In the genomic region with DNA sequence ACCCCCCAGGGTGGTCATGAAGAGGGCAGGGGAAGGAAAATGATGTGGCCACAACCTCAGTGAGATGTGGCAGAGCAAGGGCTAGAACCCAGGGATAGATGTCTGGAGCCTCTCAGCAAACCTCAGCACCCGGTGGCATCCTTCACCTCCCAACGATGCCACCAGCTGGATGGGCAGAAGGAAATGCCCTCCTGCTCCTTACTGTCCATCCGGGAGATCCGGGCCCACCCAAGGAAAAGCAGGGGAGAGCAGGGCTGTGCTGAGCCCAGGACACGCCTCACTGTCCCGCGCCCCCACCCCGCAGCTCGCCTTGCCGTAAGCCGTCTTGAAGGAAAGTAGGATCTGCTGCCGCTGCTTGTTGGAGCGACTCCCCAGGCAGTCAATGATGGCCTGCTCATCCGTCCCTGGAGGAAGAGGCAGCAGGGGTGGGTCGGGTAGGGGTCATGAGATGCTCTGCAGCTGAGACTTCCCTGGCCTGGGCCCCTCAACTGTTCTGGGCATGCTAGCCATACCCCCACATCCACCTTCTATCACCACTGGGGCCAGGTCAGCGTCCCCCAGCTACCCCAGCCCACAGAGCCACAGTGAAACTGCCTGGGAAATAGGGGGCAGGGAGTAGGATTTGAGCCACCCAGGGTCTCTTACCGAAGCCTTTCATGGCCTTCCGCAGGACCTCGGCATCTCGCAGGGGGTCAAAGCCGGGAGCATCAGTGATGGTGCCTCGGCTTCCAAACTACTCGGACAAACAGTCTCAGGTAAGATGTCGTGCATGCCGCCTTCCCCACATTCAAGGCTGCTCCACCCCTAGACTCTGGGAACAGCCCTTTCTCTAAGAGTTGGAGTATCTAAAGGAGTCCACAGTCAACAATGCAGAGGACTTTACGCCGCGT, we compare ENCODE assay signal across 13 cellular contexts. TPM values are rescaled to one million over a fixed set of nuclear protein-coding genes. Genes with fewer than 3 reads are reported as not detected.
DNase-seq lines count a peak whose midpoint lies in the region; ATAC-seq and TF ChIP-seq lines count a peak whose summit lies in the region.
"Had no signal": no experiment of that assay in that cellular context is flagged by ENCODE, and none has a peak within 500 bp of the region (broad histone marks: within the 10 kb centered on the region; RNA-seq: fewer than 3 reads in every experiment).

No MANE protein-coding gene starts in this region.

- no peaks in the 10 kb centered on the region for H3K4me1 ChIP-seq in CD4-positive, alpha-beta memory T cell (ENCODE audit: insufficient read depth, low read length)
- H3K4me1 ChIP-seq in heart right ventricle = peaks cover 27 to 94% (median 81%) of the 10 kb centered on the region in 9 donors
- H3K4me1 ChIP-seq in smooth muscle cell (ENCODE audit: low read depth) = peaks cover 6% of the 10 kb centered on the region

- H3K27me3 ChIP-seq in CD4-positive, alpha-beta memory T cell (ENCODE audit: insufficient read depth, low read length) = no peaks in the 10 kb centered on the region
- H3K27me3 ChIP-seq in heart right ventricle (no peaks in the 10 kb centered on the region), smooth muscle cell (ENCODE audit: low read depth) (no peaks in the 10 kb centered on the region)

- H3K36me3 ChIP-seq in CD4-positive, alpha-beta memory T cell (ENCODE audit: insufficient read depth, low read length) = peaks cover 82% of the 10 kb centered on the region
- H3K36me3 ChIP-seq in heart right ventricle = peaks cover 0 to 100% (median 46%) of the 10 kb centered on the region in 9 donors
- H3K36me3 ChIP-seq in smooth muscle cell (ENCODE audit: low read depth) = no peaks in the 10 kb centered on the region

- H3K79me2 ChIP-seq in smooth muscle cell (ENCODE audit: low read depth) = no peaks in the 10 kb centered on the region

- intact Hi-C loops in CD4-positive, alpha-beta memory T cell (cut with micrococcal nuclease) = loop anchor here (5.0 kb wide), 1 partner anchor 35 kb away; no protein-coding TSS in a partner anchor
- intact Hi-C loops in heart right ventricle (cut with DNase I) = loop anchor here in 3 of 10 donors (2.0 to 5.0 kb wide), 2 partner anchors 35 to 36 kb away; no protein-coding TSS in a partner anchor

- no peaks in the 10 kb centered on the region for H3K9me3 Mint-ChIP-seq in CD4-positive, alpha-beta memory T cell
- H3K9me3 Mint-ChIP-seq: activated naive CD8-positive, alpha-beta T cell treated with anti-CD3 and anti-CD28 coated beads, Interleukin-2, amount 10 ng/mL, durations not matched to agents 7 days and 5 days had no signal

- peaks cover 7 to 13% (median 10%) of the 10 kb centered on the region in 4 donors for H3K4me1 Mint-ChIP-seq in CD4-positive, alpha-beta memory T cell
- peaks cover 16% of the 10 kb centered on the region for H3K4me1 Mint-ChIP-seq in T-helper 17 cell
- H3K4me1 Mint-ChIP-seq: activated naive CD8-positive, alpha-beta T cell treated with anti-CD3 and anti-CD28 coated beads, Interleukin-2, amount 10 ng/mL, durations not matched to agents 7 days and 5 days had no signal

- POLR2A ChIA-PET in CD4-positive, alpha-beta memory T cell (lab: Charles Lee; ENCODE audit: partially characterized antibody) = no interaction called here

- H3K9me3 ChIP-seq in CD4-positive, alpha-beta memory T cell (ENCODE audit: control insufficient read depth in 1 of 2, low read length in 2 of 2) = no peaks in the 10 kb centered on the region
- H3K9me3 ChIP-seq in T-helper 17 cell (ENCODE audit: control insufficient read depth, low read length, poor library complexity, severe bottlenecking) (no peaks in the 10 kb centered on the region), heart right ventricle (no peaks in the 10 kb centered on the region), smooth muscle cell (replicated peaks; ENCODE audit: low read depth) (no peaks in the 10 kb centered on the region)

- no peaks in the 10 kb centered on the region for H3F3A ChIP-seq in smooth muscle cell (ENCODE audit: low read depth)

- ATAC-seq in T-helper 17 cell (no peak), heart right ventricle (peak in 6 of 8 donors; percentile 1 to 37 (median 4)), GM18502 (IDR thresholded peaks at IDR 0.05; ENCODE audit: poor library complexity, unreplicated experiment) (no peak)
- ATAC-seq: sciatic nerve had no signal

- CTCF ChIA-PET in CD4-positive, alpha-beta memory T cell (lab: Charles Lee; ENCODE audit: partially characterized antibody) = interaction anchor here (1.0 to 2.0 kb wide), 4 partner anchors 23 to 56 kb away, joined by 3 to 10 read pairs (median 4); no protein-coding TSS in a partner anchor

- peaks cover 38 to 77% of the 10 kb centered on the region in 2 donors for H3K36me3 Mint-ChIP-seq in CD4-positive, alpha-beta memory T cell
- peaks cover 2% of the 10 kb centered on the region for H3K36me3 Mint-ChIP-seq in T-helper 17 cell (ENCODE audit: low read depth)

- 75 to 85% methylated on average over 28 of the region's 28 CpGs for WGBS in heart right ventricle, 2 donors
- 96% methylated on average over 27 of the region's 28 CpGs for WGBS in smooth muscle cell (ENCODE audit: low lambda C conversion rate)

- H4K20me1 ChIP-seq in smooth muscle cell (ENCODE audit: low read depth) = peaks cover 62% of the 10 kb centered on the region

- H3K27me3 Mint-ChIP-seq in CD4-positive, alpha-beta memory T cell = no peaks in the 10 kb centered on the region
- H3K27me3 Mint-ChIP-seq in T-helper 17 cell = no peaks in the 10 kb centered on the region
- H3K27me3 Mint-ChIP-seq: activated naive CD8-positive, alpha-beta T cell treated with anti-CD3 and anti-CD28 coated beads, Interleukin-2, amount 10 ng/mL, durations not matched to agents 7 days and 5 days had no signal

- peak overlapping the region; percentile 39 for H3K9ac ChIP-seq in smooth muscle cell (ENCODE audit: low read depth)

- peak overlapping the region in 4 of 7 donors; percentile 11 to 67 (median 44) for H3K27ac Mint-ChIP-seq in CD4-positive, alpha-beta memory T cell
- peak overlapping the region; percentile 77 for H3K27ac Mint-ChIP-seq in T-helper 17 cell

- no peak overlapping the region for H3K4me3 ChIP-seq in CD4-positive, alpha-beta memory T cell (ENCODE audit: low read length in 2 of 2)
- H3K4me3 ChIP-seq in heart right ventricle (no peak overlapping the region), smooth muscle cell (no peak overlapping the region)

- no peak for TF ChIP-seq CTCF in heart right ventricle (IDR thresholded peaks at IDR 0.05)
- TF ChIP-seq CTCF in smooth muscle cell (IDR thresholded peaks at IDR 0.05; ENCODE audit: borderline replicate concordance, insufficient read depth, poor library complexity, severe bottlenecking) = no peak

- no peak overlapping the region for H2AFZ ChIP-seq in smooth muscle cell (ENCODE audit: low read depth)

- no peak for DNase-seq in CD4-positive, alpha-beta memory T cell
- DNase-seq in T-helper 17 cell = no peak
- DNase-seq in heart right ventricle = peak in 1 of 2 donors; percentile 35
- no peak for DNase-seq in smooth muscle cell (lab: John Stamatoyannopoulos, UW; ENCODE audit: unreplicated experiment)
- DNase-seq in AG08396 (ENCODE audit: low spot score) = no peak
- DNase-seq in NCI-H2029 treated with DMSO at 0.1 percent for 48 hours (lab: John Stamatoyannopoulos, UW) = no peak
- no peak for DNase-seq in NCI-H1930 (lab: John Stamatoyannopoulos, UW)
- DNase-seq: activated naive CD8-positive, alpha-beta T cell treated with anti-CD3 and anti-CD28 coated beads, Interleukin-2, amount 10 ng/mL, durations not matched to agents 7 days and 5 days; NCI-H774 had no signal

- no peak overlapping the region for H3K27ac ChIP-seq in CD4-positive, alpha-beta memory T cell (ENCODE audit: low read depth, low read length)
- H3K27ac ChIP-seq in heart right ventricle (peak overlapping the region; percentile 46 to 86 (median 81)), smooth muscle cell (ENCODE audit: low read depth) (peak overlapping the region; percentile 72)

- peak overlapping the region; percentile 54 for H3K4me2 ChIP-seq in smooth muscle cell

- H3K4me3 Mint-ChIP-seq in CD4-positive, alpha-beta memory T cell = no peak overlapping the region
- no peak overlapping the region for H3K4me3 Mint-ChIP-seq in T-helper 17 cell
- H3K4me3 Mint-ChIP-seq: activated naive CD8-positive, alpha-beta T cell treated with anti-CD3 and anti-CD28 coated beads, Interleukin-2, amount 10 ng/mL, durations not matched to agents 7 days and 5 days had no signal

RNA-seq across cellular contexts. Expression of gene PLAC9, which starts 34.3 kb away (rescaled TPM):
- not detected for total RNA-seq in CD4-positive, alpha-beta memory T cell
- polyA plus RNA-seq in CD4-positive, alpha-beta memory T cell = under 1 TPM in 1 of 2 donors, not detected in 1; 0.81 TPM
- not detected for total RNA-seq in T-helper 17 cell
- total RNA-seq in heart right ventricle = 10 to 100 TPM; 16.8 to 41.7 (median 26.8) TPM
- 100 to 1,000 TPM in 1 of 2 donors, 10 to 100 TPM in 1; 63.7 to 129 TPM for polyA plus RNA-seq in heart right ventricle
- 1.5 TPM in 1 of 2 replicates, not detected in the other for total RNA-seq in smooth muscle cell
- 14.6 and 23.7 TPM in 2 replicates for polyA plus RNA-seq in smooth muscle cell
- total RNA-seq: activated naive CD8-positive, alpha-beta T cell treated with anti-CD3 and anti-CD28 coated beads, Interleukin-2, amount 10 ng/mL, durations not matched to agents 7 days and 5 days; HT-29; mononuclear cell had no signal

RNA-seq across cellular contexts. Expression of gene ANXA11, which starts 38.5 kb away (rescaled TPM):
- total RNA-seq in CD4-positive, alpha-beta memory T cell = 100 to 1,000 TPM; 202 to 211 TPM
- 100 to 1,000 TPM; 173 to 342 TPM for polyA plus RNA-seq in CD4-positive, alpha-beta memory T cell
- total RNA-seq in T-helper 17 cell = 100 to 1,000 TPM; 199 to 209 TPM
- 100 to 1,000 TPM; 338 to 558 (median 422) TPM for total RNA-seq in heart right ventricle
- polyA plus RNA-seq in heart right ventricle = 1,000 to 10,000 TPM in 1 of 2 donors, 100 to 1,000 TPM in 1; 160 to 1,089 TPM
- total RNA-seq in smooth muscle cell = 36.6 and 39.5 TPM in 2 replicates
- 93.4 and 101 TPM in 2 replicates for polyA plus RNA-seq in smooth muscle cell

Comparison
In these comparisons a context has a peak if more than half of its experiments do, and no peak if none do; other contexts are left out.
1. ATAC-seq: peak in heart right ventricle (6 of 8); none in T-helper 17 cell (single experiment) and GM18502 (single experiment).